In the genomic region with DNA sequence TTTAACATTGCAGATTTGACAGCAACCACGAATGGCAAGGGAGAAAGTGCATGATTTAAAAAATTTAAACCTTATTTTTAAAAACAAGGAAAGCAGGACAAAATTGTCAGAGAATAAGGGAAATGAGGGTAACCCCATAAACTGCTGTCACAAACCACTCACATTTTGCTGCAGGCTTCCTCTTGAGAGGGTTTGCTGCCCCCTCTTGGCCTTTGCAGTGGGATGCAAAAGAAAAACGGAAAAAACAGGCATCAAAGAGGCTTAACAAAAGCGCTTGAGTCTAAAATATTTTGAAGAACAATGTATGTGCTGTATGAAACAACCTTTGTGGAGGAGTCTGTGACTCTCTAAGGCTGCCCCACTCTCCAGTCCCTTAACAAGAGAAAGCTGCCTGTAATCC, we compare ENCODE assay signal across 8 cellular contexts.
DNase-seq lines count a peak whose midpoint lies in the region; ATAC-seq lines count a peak whose summit lies in the region.

No MANE protein-coding gene starts in this region.

- intact Hi-C loops in sciatic nerve (cut with DNase I), result no loop called here

- DNase-seq in stimulated activated CD4-positive, alpha-beta T cell treated with anti-CD3 and anti-CD28 coated beads, Interleukin-15, amount 100 ng/mL, for 24 hours, result peak; percentile 35
- no peak for DNase-seq in stimulated activated CD4-positive, alpha-beta T cell treated with anti-CD3 and anti-CD28 coated beads, Interleukin-12 subunit alpha, Interleukin-12 subunit beta, amount 100 ng/mL, for 4 hours
- DNase-seq in NCI-H345 (lab: John Stamatoyannopoulos, UW) (peak; percentile 53), activated T-cell treated with anti-CD3 and anti-CD28 coated beads for 48 hours (ENCODE audit: low read depth) (peak; percentile 10), glomerular visceral epithelial cell (ENCODE audit: extremely low spot score) (peak; percentile 63), sciatic nerve (ENCODE audit: low spot score) (no peak)

- ATAC-seq in HG03025 (IDR thresholded peaks at IDR 0.05; ENCODE audit: low FRiP score, unreplicated experiment) (peak; percentile 55), sciatic nerve (peak; percentile 63), GM21737 (IDR thresholded peaks at IDR 0.05; ENCODE audit: unreplicated experiment) (no peak)

Comparison
In these comparisons a context has a peak if more than half of its experiments do, and no peak if none do; other contexts are left out.
1. DNase-seq: peak in stimulated activated CD4-positive, alpha-beta T cell treated with anti-CD3 and anti-CD28 coated beads, Interleukin-15, amount 100 ng/mL, for 24 hours (single experiment), NCI-H345 (single experiment), activated T-cell treated with anti-CD3 and anti-CD28 coated beads for 48 hours (single experiment) and glomerular visceral epithelial cell (single experiment); none in stimulated activated CD4-positive, alpha-beta T cell treated with anti-CD3 and anti-CD28 coated beads, Interleukin-12 subunit alpha, Interleukin-12 subunit beta, amount 100 ng/mL, for 4 hours (single experiment) and sciatic nerve (single experiment).